In genomic region chr15:40080847-40081246, GRCh38 we compare ENCODE assay signal across 9 cellular contexts. TPM values are rescaled to one million over a fixed set of nuclear protein-coding genes. Genes with fewer than 3 reads are reported as not detected.
DNase-seq lines count a peak whose midpoint lies in the region; ATAC-seq and TF ChIP-seq lines count a peak whose summit lies in the region.
"Had no signal": no experiment of that assay in that cellular context is flagged by ENCODE, and none has a peak within 500 bp of the region (broad histone marks: within the 10 kb centered on the region; RNA-seq: fewer than 3 reads in every experiment).

No MANE protein-coding gene starts in this region.

- H3K4me3 ChIP-seq in Caco-2 (ENCODE audit: low read depth, low read length) (no peak overlapping the region), Peyer's patch (peak overlapping the region in 1 of 4 donors; percentile 35), sigmoid colon (peak overlapping the region in 1 of 4 donors; percentile 34)

- POLR2A ChIA-PET in Caco-2 (lab: Charles Lee), result no interaction called here

- DNase-seq in Caco-2, result no peak
- DNase-seq in Peyer's patch, result no peak
- DNase-seq in islet precursor cell, result peak; percentile 69
- DNase-seq in sigmoid colon, result no peak
- no peak for DNase-seq in KBM-7
- no peak for DNase-seq in glomerular visceral epithelial cell (ENCODE audit: extremely low spot score)

- WGBS in sigmoid colon, 2 donors, result 54% methylated on average over 5 of the region's 5 CpGs

- CTCF ChIA-PET in Caco-2 (lab: Charles Lee), result interaction anchor here (1.1 to 1.3 kb wide), 2 partner anchors 26 to 28 kb away, joined by 3 to 6 read pairs; partner anchors contain the start of gene BMF

- TF ChIP-seq CTCF in Caco-2 (IDR thresholded peaks at IDR 0.05; ENCODE audit: insufficient read depth in 1 of 2, low read depth in 1 of 2, low read length in 1 of 2, severe bottlenecking in 1 of 2, unreplicated experiment in 1 of 2) (no peak), Peyer's patch (IDR thresholded peaks at IDR 0.05) (no peak), sigmoid colon (IDR thresholded peaks at IDR 0.05) (no peak)

- ATAC-seq in GM18511 (IDR thresholded peaks at IDR 0.05; ENCODE audit: unreplicated experiment) (no peak), GM21390 (IDR thresholded peaks at IDR 0.05; ENCODE audit: unreplicated experiment) (no peak)

- H3K27me3 ChIP-seq in Caco-2 (replicated peaks; ENCODE audit: control insufficient read depth, insufficient read depth, low read length), result no peaks in the 10 kb centered on the region
- no peaks in the 10 kb centered on the region for H3K27me3 ChIP-seq in Peyer's patch
- H3K27me3 ChIP-seq in sigmoid colon, result no peaks in the 10 kb centered on the region
- H3K27me3 ChIP-seq: ascending aorta had no signal

- no peak for TF ChIP-seq EP300 in sigmoid colon (IDR thresholded peaks at IDR 0.05)

- H3K36me3 ChIP-seq in Caco-2 (ENCODE audit: control insufficient read depth, insufficient read depth, low read length) (no peaks in the 10 kb centered on the region), Peyer's patch (no peaks in the 10 kb centered on the region), sigmoid colon (no peaks in the 10 kb centered on the region)
- H3K36me3 ChIP-seq: ascending aorta had no signal

- no peaks in the 10 kb centered on the region for H3K27me3 Mint-ChIP-seq in Caco-2 (ENCODE audit: insufficient read depth, unreplicated experiment)

- peaks cover 46% of the 10 kb centered on the region for H3K4me1 ChIP-seq in Caco-2
- H3K4me1 ChIP-seq in Peyer's patch, result peaks cover 2 to 30% (median 25%) of the 10 kb centered on the region in 4 donors
- peaks cover 0 to 31% (median 29%) of the 10 kb centered on the region in 4 donors for H3K4me1 ChIP-seq in sigmoid colon

- H3K36me3 Mint-ChIP-seq in Caco-2 (ENCODE audit: insufficient read depth, unreplicated experiment), result peaks cover 6% of the 10 kb centered on the region

- no peaks in the 10 kb centered on the region for H3K9me3 Mint-ChIP-seq in Caco-2 (ENCODE audit: unreplicated experiment)

- peaks cover 34% of the 10 kb centered on the region for H3K4me1 Mint-ChIP-seq in Caco-2 (ENCODE audit: low read depth, unreplicated experiment)

- intact Hi-C loops in Caco-2 (cut with micrococcal nuclease; ENCODE audit: unreplicated experiment) (loop anchor here (1.0 kb wide), 1 partner anchor 25 kb away; no protein-coding TSS in a partner anchor), sigmoid colon (cut with DNase I) (no loop called here)

- H3K27ac Mint-ChIP-seq in Caco-2 (ENCODE audit: unreplicated experiment), result peak overlapping the region; percentile 98

- TF ChIP-seq POLR2A in Peyer's patch (IDR thresholded peaks at IDR 0.05), result no peak
- TF ChIP-seq POLR2A in sigmoid colon (IDR thresholded peaks at IDR 0.05), result no peak

- peak overlapping the region; percentile 85 for H3K4me3 Mint-ChIP-seq in Caco-2 (ENCODE audit: unreplicated experiment)

- in situ Hi-C loops in KBM-7 (cut with MboI; ENCODE audit: low pct_unique_long_range_greater_than_20kb, low sequenced_read_pairs), result no loop called here

- no TSS peak for BruUV-seq in Caco-2 (replicated peaks; lab: Mats Ljungman, UMichigan)

- H3K9me3 ChIP-seq in Caco-2 (no peaks in the 10 kb centered on the region), Peyer's patch (no peaks in the 10 kb centered on the region), sigmoid colon (no peaks in the 10 kb centered on the region)
- H3K9me3 ChIP-seq: ascending aorta had no signal

- H3K27ac ChIP-seq in Peyer's patch (peak overlapping the region in 3 of 4 donors; percentile 42 to 81 (median 77)), sigmoid colon (peak overlapping the region; percentile 67 to 81 (median 74))

RNA-seq across cellular contexts. Expression of gene BMF, which starts 27.8 kb away (rescaled TPM):
- total RNA-seq in Caco-2 (2022) (78.2 and 81.5 TPM in 2 replicates), Peyer's patch (10 to 100 TPM; 13.5 to 98.2 (median 26.1) TPM), sigmoid colon (10 to 100 TPM in 3 of 4 donors, 1 to 10 TPM in 1; 5.8 to 18.0 (median 14.8) TPM)
- polyA plus RNA-seq in sigmoid colon, result 10 to 100 TPM in 2 of 3 donors, 1 to 10 TPM in 1; 4.8 to 18.1 (median 15.5) TPM

RNA-seq across cellular contexts. Expression of gene SRP14, which starts 41.9 kb away (rescaled TPM):
- total RNA-seq in Caco-2 (2022) (220 and 223 TPM in 2 replicates), Peyer's patch (100 to 1,000 TPM; 105 to 163 (median 146) TPM), sigmoid colon (100 to 1,000 TPM; 307 to 378 (median 342) TPM)
- polyA plus RNA-seq in sigmoid colon, result 100 to 1,000 TPM; 304 to 467 (median 403) TPM
